15 cellular contexts compared by ENCODE assay signal in the genomic region with DNA sequence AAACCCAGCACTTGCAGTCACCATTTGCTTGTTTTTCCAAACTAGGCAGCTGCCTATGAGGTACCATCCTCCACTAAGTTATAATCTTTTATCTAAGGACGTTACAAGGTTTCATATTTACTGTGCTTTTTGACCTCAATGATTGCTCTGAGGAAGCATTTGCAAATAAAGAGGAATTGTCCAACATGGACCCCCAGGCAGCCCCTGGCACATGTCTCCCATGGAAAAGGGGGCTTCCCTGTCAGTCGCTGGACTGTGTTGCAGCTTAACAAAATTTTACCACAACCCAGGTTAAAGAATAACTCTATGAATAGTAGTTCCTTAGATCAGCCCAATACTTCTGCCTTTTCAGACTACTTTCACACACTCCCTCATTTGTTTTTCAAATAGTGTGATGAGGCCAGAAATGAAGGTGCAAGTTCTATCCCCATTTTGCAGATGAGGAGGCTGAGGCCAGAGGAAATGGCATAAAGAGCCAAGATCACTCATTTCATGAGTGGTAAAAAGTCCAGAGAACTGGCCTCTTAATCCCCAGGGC. TPM values are rescaled to one million over a fixed set of nuclear protein-coding genes. Genes with fewer than 3 reads are reported as not detected.
DNase-seq lines count a peak whose midpoint lies in the region; ATAC-seq and TF ChIP-seq lines count a peak whose summit lies in the region.
"Had no signal": no experiment of that assay in that cellular context is flagged by ENCODE, and none has a peak within 500 bp of the region (broad histone marks: within the 10 kb centered on the region; RNA-seq: fewer than 3 reads in every experiment).

No MANE protein-coding gene starts in this region.

- CTCF ChIA-PET in CD4-positive, alpha-beta T cell (lab: Charles Lee) = interaction anchor here (1.1 to 1.5 kb wide), 5 partner anchors 10 to 272 kb away, joined by 3 to 5 read pairs (median 3); no protein-coding TSS in a partner anchor

- peaks cover 67% of the 10 kb centered on the region for H3K4me1 Mint-ChIP-seq in CD4-positive, alpha-beta T cell (ENCODE audit: low read depth)

- H3K9me3 Mint-ChIP-seq in CD4-positive, alpha-beta T cell = no peaks in the 10 kb centered on the region

- H3K4me1 ChIP-seq in OCI-LY3 (ENCODE audit: low read length) = peaks cover 95% of the 10 kb centered on the region
- H3K4me1 ChIP-seq: left ventricle myocardium inferior, prostate gland had no signal

- H3K36me3 ChIP-seq in OCI-LY3 (replicated peaks; ENCODE audit: low read depth, low read length) = no peaks in the 10 kb centered on the region
- H3K36me3 ChIP-seq: left ventricle myocardium inferior, prostate gland had no signal

- no peaks in the 10 kb centered on the region for H3K27me3 ChIP-seq in CD4-positive, alpha-beta T cell (ENCODE audit: control insufficient read depth, insufficient read depth, low read length)
- H3K27me3 ChIP-seq in OCI-LY3 (ENCODE audit: low read depth, low read length) = no peaks in the 10 kb centered on the region

- H3K36me3 Mint-ChIP-seq in CD4-positive, alpha-beta T cell (ENCODE audit: low read depth) = no peaks in the 10 kb centered on the region

- H3K4me3 Mint-ChIP-seq in CD4-positive, alpha-beta T cell = peak overlapping the region; percentile 47

- no peaks in the 10 kb centered on the region for H4K20me1 ChIP-seq in OCI-LY3 (ENCODE audit: insufficient read depth, low read length)

- no peaks in the 10 kb centered on the region for H3K9me3 ChIP-seq in CD4-positive, alpha-beta T cell (ENCODE audit: control insufficient read depth, low read length)
- H3K9me3 ChIP-seq in OCI-LY3 (ENCODE audit: insufficient read depth, low read length) = no peaks in the 10 kb centered on the region; the same call in 1 of the 2 replicates
- H3K9me3 ChIP-seq: left ventricle myocardium inferior, prostate gland had no signal

- TF ChIP-seq CTCF in CD4-positive, alpha-beta T cell (IDR thresholded peaks at IDR 0.05) = no peak
- no peak for TF ChIP-seq CTCF in OCI-LY3 (IDR thresholded peaks at IDR 0.05; ENCODE audit: low read depth, low read length)

- DNase-seq in CD4-positive, alpha-beta T cell = no peak
- DNase-seq in NCI-H82 (lab: John Stamatoyannopoulos, UW) (no peak), cerebellar cortex (ENCODE audit: low spot score) (no peak), Kasumi-1 (lab: John Stamatoyannopoulos, UW) (no peak)
- DNase-seq: GDM1, left ventricle myocardium inferior, NCI-H526 had no signal

- H3K27ac Mint-ChIP-seq in CD4-positive, alpha-beta T cell = peak overlapping the region; percentile 81

- H3K79me2 ChIP-seq in OCI-LY3 (ENCODE audit: low read length) = no peaks in the 10 kb centered on the region

- POLR2A ChIA-PET in CD4-positive, alpha-beta T cell (lab: Charles Lee) = interaction anchor here (0.6 to 1.1 kb wide), 3 partner anchors 10 to 251 kb away, joined by 3 read pairs; no protein-coding TSS in a partner anchor

- H3K4me3 ChIP-seq in OCI-LY3 (ENCODE audit: low read length) = peak overlapping the region; percentile 16; the same call in 1 of the 2 replicates
- H3K4me3 ChIP-seq: left ventricle myocardium inferior, prostate gland had no signal

- no peaks in the 10 kb centered on the region for H3K27me3 Mint-ChIP-seq in CD4-positive, alpha-beta T cell

- no peak overlapping the region for H3K27ac ChIP-seq in CD4-positive, alpha-beta T cell (ENCODE audit: low read depth, low read length)
- peak overlapping the region; percentile 93 for H3K27ac ChIP-seq in OCI-LY3 (ENCODE audit: low read length)
- H3K27ac ChIP-seq: left ventricle myocardium inferior, prostate gland had no signal

- intact Hi-C loops in CD4-positive, alpha-beta T cell (cut with DNase I, micrococcal nuclease) = no loop called here

- peak overlapping the region; percentile 75 for H3K4me2 ChIP-seq in OCI-LY3 (ENCODE audit: low read length)

- H2AFZ ChIP-seq in OCI-LY3 (ENCODE audit: low read depth, low read length) = no peak overlapping the region

- ATAC-seq in CD4-positive, alpha-beta T cell (ENCODE audit: poor library complexity) = no peak
- ATAC-seq in GM19035 (IDR thresholded peaks at IDR 0.05; ENCODE audit: unreplicated experiment) (peak; percentile 41), HG02852 (IDR thresholded peaks at IDR 0.05; ENCODE audit: unreplicated experiment) (peak; percentile 42), HG03520 (IDR thresholded peaks at IDR 0.05; ENCODE audit: unreplicated experiment) (no peak)
- ATAC-seq: HCT116 had no signal

- H3K9ac ChIP-seq in OCI-LY3 (ENCODE audit: low read length) = peak overlapping the region; percentile 67

RNA-seq across cellular contexts. Expression of gene ZPBP, which starts 52.8 kb away (rescaled TPM):
- not detected for total RNA-seq in CD4-positive, alpha-beta T cell
- total RNA-seq: fibroblast of villous mesenchyme; left ventricle myocardium inferior; T-helper 1 cell treated with Interleukin-12 subunit alpha and Interleukin-12 subunit beta and Interleukin-4 antibody, amounts not matched to agents 30 ng/mL and 1 ng/mL, for 36 hours had no signal

Comparison
In these comparisons a context has a peak if more than half of its experiments do, and no peak if none do; other contexts are left out.
1. ATAC-seq: peak in GM19035 (single experiment) and HG02852 (single experiment); none in CD4-positive, alpha-beta T cell (single experiment) and HG03520 (single experiment).